Comparison of ENCODE assay signal across 8 cellular contexts in genomic region chr4:74675673-74676279, GRCh38.
A peak's percentile ranks its signal among the peaks of the same experiment; 100 is the strongest.
DNase-seq lines count a peak whose midpoint lies in the region; ATAC-seq, FAIRE-seq and TF ChIP-seq lines count a peak whose summit lies in the region.

No MANE protein-coding gene starts in this region.

- H3K9me3 ChIP-seq in ovary: no peaks in the 10 kb centered on the region

- H3K9me3 Mint-ChIP-seq in brain: peaks cover 3 to 19% (median 6%) of the 10 kb centered on the region in 5 experiments

- TF ChIP-seq CTCF in brain (conservative IDR thresholded peaks at IDR 0.05) (peak; percentile 70 to 80), kidney epithelial cell (IDR thresholded peaks at IDR 0.05; ENCODE audit: insufficient read depth, low read length, poor library complexity, severe bottlenecking) (peak; percentile 80), ovary (IDR thresholded peaks at IDR 0.05) (peak in 1 of 3 donors; percentile 46)

- TF ChIP-seq POLR2A in GM12891 (IDR thresholded peaks at IDR 0.05; ENCODE audit: low read depth, low read length) (no peak), ovary (IDR thresholded peaks at IDR 0.05) (no peak)

- no peak overlapping the region for H3K4me3 Mint-ChIP-seq in brain

- H3K36me3 ChIP-seq in kidney epithelial cell (ENCODE audit: control insufficient read depth, insufficient read depth, low read length): no peaks in the 10 kb centered on the region
- H3K36me3 ChIP-seq in ovary: no peaks in the 10 kb centered on the region

- H3K27ac Mint-ChIP-seq in brain: no peak overlapping the region

- H3K36me3 Mint-ChIP-seq in brain: no peaks in the 10 kb centered on the region

- TF ChIP-seq EP300 in ovary (IDR thresholded peaks at IDR 0.05): no peak

- no peaks in the 10 kb centered on the region for H3K4me1 Mint-ChIP-seq in brain

- FAIRE-seq in GM12891 (lab: Jason Lieb, UNC): peak; percentile 35

- H3K27me3 ChIP-seq in kidney epithelial cell (ENCODE audit: control insufficient read depth, insufficient read depth, low read length) (no peaks in the 10 kb centered on the region), ovary (no peaks in the 10 kb centered on the region)

- ATAC-seq in HG02884 (IDR thresholded peaks at IDR 0.05; ENCODE audit: unreplicated experiment): peak; percentile 82

- H3K27me3 Mint-ChIP-seq in brain: peaks cover 5% of the 10 kb centered on the region

- WGBS in ovary, 3 donors: 4 to 9% (median 5%) methylated on average over 5 of the region's 5 CpGs

- no peak overlapping the region for H3K27ac ChIP-seq in ovary

- intact Hi-C loops in ovary (cut with DNase I): loop anchor here in 2 of 4 donors (10.0 kb wide), 1 partner anchor 301 kb away; no protein-coding TSS in a partner anchor

- H3K4me3 ChIP-seq in kidney epithelial cell (ENCODE audit: low read depth, low read length) (no peak overlapping the region), ovary (no peak overlapping the region)

- DNase-seq in AG20443 (ENCODE audit: low spot score) (peak; percentile 68), GM12891 (ENCODE audit: insufficient read length, low spot score) (no peak), NCI-H510A treated with DMSO at 0.1 percent for 48 hours (lab: John Stamatoyannopoulos, UW) (peak; percentile 71), kidney epithelial cell (ENCODE audit: low read depth) (no peak), T-helper 9 cell (no peak), ovary (no peak)

- H3K4me1 ChIP-seq in ovary (ENCODE audit: insufficient read depth): no peaks in the 10 kb centered on the region

TF ChIP-seq in GM12891, 5 proteins besides CTCF, POLR2A, EP300 and RAD21:
- no peak for TF ChIP-seq SPI1 (IDR thresholded peaks at IDR 0.05; ENCODE audit: low read depth, low read length)
- TF ChIP-seq POLR2AphosphoS5 (IDR thresholded peaks at IDR 0.05; ENCODE audit: low read depth, low read length): no peak
- no peak for TF ChIP-seq POU2F2 (IDR thresholded peaks at IDR 0.05; ENCODE audit: low read depth, low read length)
- TF ChIP-seq PAX5 (IDR thresholded peaks at IDR 0.05; ENCODE audit: insufficient read depth, low read length, severe bottlenecking): no peak
- TF ChIP-seq TAF1 (IDR thresholded peaks at IDR 0.05; ENCODE audit: low read depth, low read length): no peak

Comparison
In these comparisons a context has a peak if more than half of its experiments do, and no peak if none do; other contexts are left out.
1. DNase-seq: peak in AG20443 (single experiment) and NCI-H510A treated with DMSO at 0.1 percent for 48 hours (single experiment); none in GM12891 (single experiment), kidney epithelial cell (single experiment), T-helper 9 cell (single experiment) and ovary (0 of 5).